In genomic region chr2:61585383-61585782, GRCh38 we compare ENCODE assay signal across 1 cellular context.
TF ChIP-seq lines count a peak whose summit lies in the region.

No MANE protein-coding gene starts in this region.

TF ChIP-seq in IMR-90, 13 proteins besides CTCF, POLR2A, EP300 and RAD21:
- TF ChIP-seq, protein P1, sequence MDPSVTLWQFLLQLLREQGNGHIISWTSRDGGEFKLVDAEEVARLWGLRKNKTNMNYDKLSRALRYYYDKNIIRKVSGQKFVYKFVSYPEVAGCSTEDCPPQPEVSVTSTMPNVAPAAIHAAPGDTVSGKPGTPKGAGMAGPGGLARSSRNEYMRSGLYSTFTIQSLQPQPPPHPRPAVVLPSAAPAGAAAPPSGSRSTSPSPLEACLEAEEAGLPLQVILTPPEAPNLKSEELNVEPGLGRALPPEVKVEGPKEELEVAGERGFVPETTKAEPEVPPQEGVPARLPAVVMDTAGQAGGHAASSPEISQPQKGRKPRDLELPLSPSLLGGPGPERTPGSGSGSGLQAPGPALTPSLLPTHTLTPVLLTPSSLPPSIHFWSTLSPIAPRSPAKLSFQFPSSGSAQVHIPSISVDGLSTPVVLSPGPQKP (IDR thresholded peaks at IDR 0.05; ENCODE audit: borderline replicate concordance, low read depth, low read length): no peak
- TF ChIP-seq NFE2L2 (IDR thresholded peaks at IDR 0.05; ENCODE audit: low read depth, low read length) (no peak), RCOR1 (IDR thresholded peaks at IDR 0.05; ENCODE audit: insufficient replicate concordance, low read length) (no peak), CHD1 (IDR thresholded peaks at IDR 0.05; ENCODE audit: low read depth, low read length) (no peak), SMC3 (IDR thresholded peaks at IDR 0.05; ENCODE audit: low read depth, low read length) (no peak), MAFK (IDR thresholded peaks at IDR 0.05; ENCODE audit: low read depth, low read length) (no peak), RFX5 (IDR thresholded peaks at IDR 0.05; ENCODE audit: low read depth, low read length) (no peak), MXI1 (IDR thresholded peaks at IDR 0.05; ENCODE audit: borderline replicate concordance, low read depth, low read length) (no peak), MAZ (IDR thresholded peaks at IDR 0.05; ENCODE audit: borderline replicate concordance, low read depth, low read length) (no peak), BHLHE40 (IDR thresholded peaks at IDR 0.05; ENCODE audit: low read depth, low read length) (no peak), CEBPB (IDR thresholded peaks at IDR 0.05; ENCODE audit: low read depth, low read length) (no peak), FOS (IDR thresholded peaks at IDR 0.05; ENCODE audit: low read depth, low read length) (no peak)
- TF ChIP-seq, protein P2, sequence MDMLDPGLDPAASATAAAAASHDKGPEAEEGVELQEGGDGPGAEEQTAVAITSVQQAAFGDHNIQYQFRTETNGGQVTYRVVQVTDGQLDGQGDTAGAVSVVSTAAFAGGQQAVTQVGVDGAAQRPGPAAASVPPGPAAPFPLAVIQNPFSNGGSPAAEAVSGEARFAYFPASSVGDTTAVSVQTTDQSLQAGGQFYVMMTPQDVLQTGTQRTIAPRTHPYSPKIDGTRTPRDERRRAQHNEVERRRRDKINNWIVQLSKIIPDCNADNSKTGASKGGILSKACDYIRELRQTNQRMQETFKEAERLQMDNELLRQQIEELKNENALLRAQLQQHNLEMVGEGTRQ (IDR thresholded peaks at IDR 0.05; ENCODE audit: low read depth, low read length): no peak
